In genomic region chr14:55126932-55127490, GRCh38 we compare ENCODE assay signal across 18 cellular contexts. TPM values are rescaled to one million over a fixed set of nuclear protein-coding genes. Genes with fewer than 3 reads are reported as not detected.
DNase-seq lines count a peak whose midpoint lies in the region; ATAC-seq, FAIRE-seq and TF ChIP-seq lines count a peak whose summit lies in the region.
"Had no signal": no experiment of that assay in that cellular context is flagged by ENCODE, and none has a peak within 500 bp of the region (broad histone marks: within the 10 kb centered on the region; RNA-seq: fewer than 3 reads in every experiment).

No MANE protein-coding gene starts in this region.

- H3K4me3 Mint-ChIP-seq in progenitor cell of endocrine pancreas (ENCODE audit: low read depth) (no peak overlapping the region), chondrocyte (ENCODE audit: unreplicated experiment) (no peak overlapping the region)
- no peak overlapping the region for H3K4me3 Mint-ChIP-seq in activated naive CD8-positive, alpha-beta T cell treated with anti-CD3 and anti-CD28 coated beads, Interleukin-2, amount 50 U/mL, for 24 hours
- H3K4me3 Mint-ChIP-seq: activated naive CD8-positive, alpha-beta T cell treated with anti-CD3 and anti-CD28 coated beads, Interleukin-2, amount 10 ng/mL, durations not matched to agents 7 days and 5 days; stimulated activated effector memory CD8-positive, alpha-beta T cell treated with anti-CD3 and anti-CD28 coated beads, Interleukin-12 subunit alpha, Interleukin-12 subunit beta, amount 100 ng/mL, for 72 hours had no signal

- no peak for DNase-seq in GM12891 (ENCODE audit: insufficient read length, low spot score)
- DNase-seq in NB4 (ENCODE audit: low read depth) = peak; percentile 74
- DNase-seq in epithelial cell of prostate (ENCODE audit: low read depth, low spot score) = no peak
- DNase-seq in progenitor cell of endocrine pancreas (ENCODE audit: low spot score, unreplicated experiment) = no peak
- DNase-seq in chondrocyte (ENCODE audit: low spot score) = no peak
- no peak for DNase-seq in activated naive CD8-positive, alpha-beta T cell treated with anti-CD3 and anti-CD28 coated beads, Interleukin-2, amount 50 U/mL, for 24 hours
- no peak for DNase-seq in kidney
- DNase-seq: activated B cell treated with CpG ODN at 0.5 μM for 24 hours; activated naive CD8-positive, alpha-beta T cell treated with anti-CD3 and anti-CD28 coated beads, Interleukin-2, amount 10 ng/mL, durations not matched to agents 7 days and 5 days; foreskin melanocyte; GOT3; KBM-7; NCI-H146; NCI-H446 treated with DMSO at 0.1 percent for 48 hours; uterus had no signal

- H3K36me3 ChIP-seq in kidney (ENCODE audit: control insufficient read depth in 1 of 2, insufficient read depth in 2 of 2, low read length in 2 of 2) = no peaks in the 10 kb centered on the region
- H3K36me3 ChIP-seq: cardiac muscle cell, uterus had no signal

- intact Hi-C loops in kidney (cut with DNase I) = no loop called here

- H3K27ac Mint-ChIP-seq in progenitor cell of endocrine pancreas (peak overlapping the region; percentile 5), chondrocyte (ENCODE audit: unreplicated experiment) (no peak overlapping the region)
- H3K27ac Mint-ChIP-seq in activated naive CD8-positive, alpha-beta T cell treated with anti-CD3 and anti-CD28 coated beads, Interleukin-2, amount 50 U/mL, for 24 hours = no peak overlapping the region
- H3K27ac Mint-ChIP-seq: activated naive CD8-positive, alpha-beta T cell treated with anti-CD3 and anti-CD28 coated beads, Interleukin-2, amount 10 ng/mL, durations not matched to agents 7 days and 5 days had no signal

- TF ChIP-seq POLR2A in GM12891 (IDR thresholded peaks at IDR 0.05; ENCODE audit: low read depth, low read length) (no peak), NB4 (IDR thresholded peaks at IDR 0.05; ENCODE audit: extremely low read depth, insufficient read length) (no peak)

- H3K4me1 Mint-ChIP-seq in progenitor cell of endocrine pancreas (ENCODE audit: low read depth) = peaks cover 32% of the 10 kb centered on the region
- H3K4me1 Mint-ChIP-seq in chondrocyte (ENCODE audit: low read depth) = peaks cover 47% of the 10 kb centered on the region
- H3K4me1 Mint-ChIP-seq in activated naive CD8-positive, alpha-beta T cell treated with anti-CD3 and anti-CD28 coated beads, Interleukin-2, amount 50 U/mL, for 24 hours = peaks cover 15% of the 10 kb centered on the region

- H3K9me3 Mint-ChIP-seq in progenitor cell of endocrine pancreas (ENCODE audit: low read depth) = no peaks in the 10 kb centered on the region
- no peaks in the 10 kb centered on the region for H3K9me3 Mint-ChIP-seq in chondrocyte (ENCODE audit: low read depth)
- H3K9me3 Mint-ChIP-seq in activated naive CD8-positive, alpha-beta T cell treated with anti-CD3 and anti-CD28 coated beads, Interleukin-2, amount 50 U/mL, for 24 hours = no peaks in the 10 kb centered on the region
- H3K9me3 Mint-ChIP-seq: activated B cell treated with CpG ODN at 0.5 μM for 24 hours; activated naive CD8-positive, alpha-beta T cell treated with anti-CD3 and anti-CD28 coated beads, Interleukin-2, amount 10 ng/mL, durations not matched to agents 7 days and 5 days; stimulated activated effector memory CD8-positive, alpha-beta T cell treated with anti-CD3 and anti-CD28 coated beads, Interleukin-12 subunit alpha, Interleukin-12 subunit beta, amount 100 ng/mL, for 72 hours had no signal

- peak; percentile 5 for FAIRE-seq in GM12891 (lab: Jason Lieb, UNC)
- no peak for FAIRE-seq in kidney (lab: Jason Lieb, UNC)

- TF ChIP-seq CTCF in NB4 (IDR thresholded peaks at IDR 0.05; ENCODE audit: low read depth, low read length) (no peak), progenitor cell of endocrine pancreas (IDR thresholded peaks at IDR 0.05; ENCODE audit: unreplicated experiment) (no peak), chondrocyte (IDR thresholded peaks at IDR 0.05) (no peak), kidney (IDR thresholded peaks at IDR 0.05; ENCODE audit: borderline replicate concordance, extremely low read depth, insufficient read depth) (no peak)

- H3K4me1 ChIP-seq in kidney (ENCODE audit: control insufficient read depth in 1 of 2, insufficient read depth in 1 of 2, low read depth in 1 of 2, low read length in 2 of 2) = peaks cover 4 to 24% of the 10 kb centered on the region in 2 donors

- H3K36me3 Mint-ChIP-seq in progenitor cell of endocrine pancreas (ENCODE audit: insufficient read depth) (no peaks in the 10 kb centered on the region), chondrocyte (ENCODE audit: low read depth) (no peaks in the 10 kb centered on the region)
- no peaks in the 10 kb centered on the region for H3K36me3 Mint-ChIP-seq in activated naive CD8-positive, alpha-beta T cell treated with anti-CD3 and anti-CD28 coated beads, Interleukin-2, amount 50 U/mL, for 24 hours (ENCODE audit: low read depth)

- no peak overlapping the region for H3K9ac ChIP-seq in kidney (ENCODE audit: low read length in 2 of 2)

- peaks cover 25% of the 10 kb centered on the region for H3K27me3 Mint-ChIP-seq in progenitor cell of endocrine pancreas
- no peaks in the 10 kb centered on the region for H3K27me3 Mint-ChIP-seq in chondrocyte (ENCODE audit: low read depth)
- peaks cover 32% of the 10 kb centered on the region for H3K27me3 Mint-ChIP-seq in activated naive CD8-positive, alpha-beta T cell treated with anti-CD3 and anti-CD28 coated beads, Interleukin-2, amount 50 U/mL, for 24 hours

- ATAC-seq in activated naive CD8-positive, alpha-beta T cell treated with anti-CD3 and anti-CD28 coated beads, Interleukin-2, amount 50 U/mL, for 24 hours = no peak
- ATAC-seq in HG02970 (IDR thresholded peaks at IDR 0.05; ENCODE audit: low FRiP score, unreplicated experiment) = no peak
- ATAC-seq: stimulated activated effector memory CD8-positive, alpha-beta T cell treated with anti-CD3 and anti-CD28 coated beads, Interleukin-12 subunit alpha, Interleukin-12 subunit beta, amount 100 ng/mL, for 72 hours had no signal

- H3K27ac ChIP-seq in epithelial cell of prostate (peak overlapping the region; percentile 13), kidney (ENCODE audit: low read depth in 2 of 2, low read length in 2 of 2) (no peak overlapping the region)
- H3K27ac ChIP-seq: cardiac muscle cell had no signal

- no peaks in the 10 kb centered on the region for H3K9me3 ChIP-seq in kidney (ENCODE audit: control insufficient read depth in 1 of 2, low read length in 2 of 2)
- H3K9me3 ChIP-seq: uterus had no signal

- H3K4me3 ChIP-seq in NB4 (ENCODE audit: low read depth, low read length) (no peak overlapping the region), kidney (ENCODE audit: low read length in 2 of 2) (no peak overlapping the region)
- H3K4me3 ChIP-seq: cardiac muscle cell, uterus had no signal

TF ChIP-seq in GM12891, 5 proteins besides CTCF, POLR2A, EP300 and RAD21:
- no peak for TF ChIP-seq PAX5 (IDR thresholded peaks at IDR 0.05; ENCODE audit: insufficient read depth, low read length, severe bottlenecking)
- TF ChIP-seq SPI1 (IDR thresholded peaks at IDR 0.05; ENCODE audit: low read depth, low read length) = no peak
- no peak for TF ChIP-seq POLR2AphosphoS5 (IDR thresholded peaks at IDR 0.05; ENCODE audit: low read depth, low read length)
- no peak for TF ChIP-seq POU2F2 (IDR thresholded peaks at IDR 0.05; ENCODE audit: low read depth, low read length)
- no peak for TF ChIP-seq TAF1 (IDR thresholded peaks at IDR 0.05; ENCODE audit: low read depth, low read length)

RNA-seq across cellular contexts. Expression of gene LGALS3, which starts 2.0 kb away (rescaled TPM):
- 20.1 TPM for polyA plus RNA-seq in GM12891 (2012; ENCODE audit: low read depth, missing spikeins)
- total RNA-seq in progenitor cell of endocrine pancreas (27.0 and 49.3 TPM in 2 replicates), chondrocyte (53.5 to 56.2 TPM (median 54.1 TPM) in 3 replicates), kidney (235 TPM)
- polyA plus RNA-seq in kidney (ENCODE audit: insufficient read depth, low read depth, low replicate concordance) = 241 TPM
